Comparison of ENCODE assay signal across 8 cellular contexts in genomic region chr1:246932366-246932700, GRCh38. TPM values are rescaled to one million over a fixed set of nuclear protein-coding genes. Genes with fewer than 3 reads are reported as not detected.
A peak's percentile ranks its signal among the peaks of the same experiment; 100 is the strongest.
DNase-seq lines count a peak whose midpoint lies in the region; ATAC-seq and TF ChIP-seq lines count a peak whose summit lies in the region.

No MANE protein-coding gene starts in this region.

- H3K36me3 ChIP-seq in heart left ventricle: peaks cover 0 to 18% (median 6%) of the 10 kb centered on the region in 9 donors

- no peaks in the 10 kb centered on the region for H3K9me3 ChIP-seq in heart left ventricle

- H3K27ac ChIP-seq in heart left ventricle: peak overlapping the region in 10 of 12 donors; percentile 89 to 99 (median 96)

- H3K27me3 ChIP-seq in heart left ventricle: no peaks in the 10 kb centered on the region

- intact Hi-C loops in heart left ventricle (cut with DNase I): loop anchor here in 3 of 10 donors (10.0 kb wide), 3 partner anchors 142 to 402 kb away; partner anchors contain the start of genes ZNF670 (in 2 of the 3), ZNF496 (in 1 of the 3) and ZNF669 (in 1 of the 3)
- intact Hi-C loops in left ventricle myocardium superior (cut with micrococcal nuclease): no loop called here

- H3K4me1 ChIP-seq in heart left ventricle: peaks cover 0 to 29% (median 18%) of the 10 kb centered on the region in 12 donors

- peak overlapping the region; percentile 95 for H3K27ac Mint-ChIP-seq in central memory CD8-positive, alpha-beta T cell (ENCODE audit: low read depth)
- peak overlapping the region; percentile 80 for H3K27ac Mint-ChIP-seq in mesothelial cell of epicardium

- no peaks in the 10 kb centered on the region for H3K9me3 Mint-ChIP-seq in central memory CD8-positive, alpha-beta T cell
- no peaks in the 10 kb centered on the region for H3K9me3 Mint-ChIP-seq in mesothelial cell of epicardium

- TF ChIP-seq POLR2A in heart left ventricle (IDR thresholded peaks at IDR 0.05): no peak

- H3K36me3 Mint-ChIP-seq in central memory CD8-positive, alpha-beta T cell (ENCODE audit: insufficient read depth): peaks cover 33% of the 10 kb centered on the region
- peaks cover 5% of the 10 kb centered on the region for H3K36me3 Mint-ChIP-seq in mesothelial cell of epicardium

- H3K4me1 Mint-ChIP-seq in central memory CD8-positive, alpha-beta T cell: peaks cover 34% of the 10 kb centered on the region
- H3K4me1 Mint-ChIP-seq in mesothelial cell of epicardium: peaks cover 21% of the 10 kb centered on the region

- ATAC-seq in heart left ventricle: no peak
- no peak for ATAC-seq in left ventricle myocardium superior
- ATAC-seq in central memory CD8-positive, alpha-beta T cell (replicated peaks; ENCODE audit: extremely low read depth, poor library complexity, severe bottlenecking): no peak
- ATAC-seq in GM21526 (IDR thresholded peaks at IDR 0.05; ENCODE audit: low FRiP score, unreplicated experiment): no peak

- DNase-seq in heart left ventricle: no peak
- no peak for DNase-seq in left ventricle myocardium superior
- no peak for DNase-seq in central memory CD8-positive, alpha-beta T cell (ENCODE audit: low spot score in 2 of 2)
- DNase-seq in mesothelial cell of epicardium (ENCODE audit: low spot score in 2 of 2, unreplicated experiment in 2 of 2): no peak
- DNase-seq in NCI-H2107 treated with DMSO at 0.1 percent for 48 hours (lab: John Stamatoyannopoulos, UW; ENCODE audit: unreplicated experiment): no peak
- no peak for DNase-seq in DMS153 treated with DMSO at 0.1 percent for 48 hours (lab: John Stamatoyannopoulos, UW; ENCODE audit: unreplicated experiment)
- no peak for DNase-seq in cortex of kidney (lab: John Stamatoyannopoulos, UW)

- TF ChIP-seq CTCF in heart left ventricle (IDR thresholded peaks at IDR 0.05) (no peak), mesothelial cell of epicardium (IDR thresholded peaks at IDR 0.05; ENCODE audit: unreplicated experiment) (no peak)

- H3K4me3 ChIP-seq in heart left ventricle: peak overlapping the region; percentile 61 to 98 (median 90)

- H3K4me3 Mint-ChIP-seq in central memory CD8-positive, alpha-beta T cell: peak overlapping the region; percentile 97
- peak overlapping the region; percentile 90 for H3K4me3 Mint-ChIP-seq in mesothelial cell of epicardium

- no peaks in the 10 kb centered on the region for H3K27me3 Mint-ChIP-seq in central memory CD8-positive, alpha-beta T cell
- H3K27me3 Mint-ChIP-seq in mesothelial cell of epicardium (ENCODE audit: low read depth): no peaks in the 10 kb centered on the region

- 11 to 14% (median 12%) methylated on average over 8 of the region's 8 CpGs for WGBS in heart left ventricle, 4 donors

RNA-seq across cellular contexts. Expression of gene AHCTF1, which starts 0.6 kb away (rescaled TPM):
- total RNA-seq in heart left ventricle (10 to 100 TPM; 17.9 to 39.7 (median 19.9) TPM), left ventricle myocardium superior (21.9 TPM), mesothelial cell of epicardium (35.1 to 40.2 TPM (median 38.7 TPM) in 3 replicates)
- polyA plus RNA-seq in heart left ventricle: 1 to 10 TPM; 6.3 to 8.8 TPM
